20 cellular contexts compared by ENCODE assay signal in the genomic region with DNA sequence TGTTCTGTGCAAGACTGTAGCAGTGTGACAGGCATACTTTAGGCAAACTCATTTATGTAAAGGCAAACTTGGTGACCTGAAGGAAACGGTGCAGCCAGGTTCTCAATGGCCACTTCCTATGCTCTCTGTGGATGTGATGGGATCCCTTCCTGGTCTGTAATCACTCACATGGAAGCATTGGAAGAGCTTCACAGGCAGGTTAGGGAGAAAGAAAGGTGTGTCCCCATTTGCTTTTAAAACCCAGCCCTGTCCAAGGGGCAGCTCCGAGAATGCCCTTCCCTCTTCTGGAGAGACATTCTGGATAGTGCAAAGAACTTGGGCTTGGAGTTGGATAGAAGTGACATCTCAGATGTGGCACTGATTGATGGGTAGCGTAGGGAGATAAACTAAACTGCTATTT.
"Had no signal": no experiment of that assay in that cellular context is flagged by ENCODE, and none has a peak within 500 bp of the region (broad histone marks: within the 10 kb centered on the region; RNA-seq: fewer than 3 reads in every experiment).

No MANE protein-coding gene starts in this region.

- DNase-seq: activated CD4-positive, alpha-beta T cell treated with anti-CD3 and anti-CD28 coated beads for 48 hours; activated CD4-positive, alpha-beta T cell treated with anti-CD3 and anti-CD28 coated beads, Interleukin-2, amount 50 U/mL, for 48 hours; activated naive CD4-positive, alpha-beta T cell treated with anti-CD3 and anti-CD28 coated beads, Interleukin-2, amount 50 U/mL, for 16 hours; activated naive CD8-positive, alpha-beta T cell treated with anti-CD3 and anti-CD28 coated beads, Interleukin-2, amount 10 ng/mL, durations not matched to agents 7 days and 5 days; adrenal gland; caudate nucleus; NCI-H1092; NCI-H1417; NCI-H1930; NCI-H2171; NCI-H2227 treated with DMSO at 0.1 percent for 48 hours; NCI-H446 treated with DMSO at 0.1 percent for 48 hours; NCI-H524 treated with DMSO at 0.1 percent for 48 hours; NCI-H748 treated with DMSO at 0.1 percent for 48 hours; SIG-M5; T-helper 2 cell; T1000 had no signal

- H3K9me3 ChIP-seq: adrenal gland, breast epithelium had no signal

- H3K9ac ChIP-seq: KMS-11 had no signal

- H3K4me1 ChIP-seq: breast epithelium had no signal

- FAIRE-seq: TTC549 had no signal

- H3K4me3 Mint-ChIP-seq: activated naive CD8-positive, alpha-beta T cell treated with anti-CD3 and anti-CD28 coated beads, Interleukin-2, amount 10 ng/mL, durations not matched to agents 7 days and 5 days had no signal

- H3K27ac ChIP-seq: adrenal gland, breast epithelium, KMS-11 had no signal

- H3K4me3 ChIP-seq: adrenal gland, breast epithelium had no signal

- H3K9me3 Mint-ChIP-seq: activated naive CD8-positive, alpha-beta T cell treated with anti-CD3 and anti-CD28 coated beads, Interleukin-2, amount 10 ng/mL, durations not matched to agents 7 days and 5 days had no signal

- H3K27ac Mint-ChIP-seq: activated naive CD8-positive, alpha-beta T cell treated with anti-CD3 and anti-CD28 coated beads, Interleukin-2, amount 10 ng/mL, durations not matched to agents 7 days and 5 days had no signal

- H3K27me3 ChIP-seq: adrenal gland, breast epithelium had no signal

- H3K27me3 Mint-ChIP-seq: activated naive CD8-positive, alpha-beta T cell treated with anti-CD3 and anti-CD28 coated beads, Interleukin-2, amount 10 ng/mL, durations not matched to agents 7 days and 5 days had no signal

- H3K36me3 ChIP-seq: breast epithelium had no signal

- H3K4me2 ChIP-seq: KMS-11 had no signal
